Comparison of ENCODE assay signal across 11 cellular contexts in the genomic region with DNA sequence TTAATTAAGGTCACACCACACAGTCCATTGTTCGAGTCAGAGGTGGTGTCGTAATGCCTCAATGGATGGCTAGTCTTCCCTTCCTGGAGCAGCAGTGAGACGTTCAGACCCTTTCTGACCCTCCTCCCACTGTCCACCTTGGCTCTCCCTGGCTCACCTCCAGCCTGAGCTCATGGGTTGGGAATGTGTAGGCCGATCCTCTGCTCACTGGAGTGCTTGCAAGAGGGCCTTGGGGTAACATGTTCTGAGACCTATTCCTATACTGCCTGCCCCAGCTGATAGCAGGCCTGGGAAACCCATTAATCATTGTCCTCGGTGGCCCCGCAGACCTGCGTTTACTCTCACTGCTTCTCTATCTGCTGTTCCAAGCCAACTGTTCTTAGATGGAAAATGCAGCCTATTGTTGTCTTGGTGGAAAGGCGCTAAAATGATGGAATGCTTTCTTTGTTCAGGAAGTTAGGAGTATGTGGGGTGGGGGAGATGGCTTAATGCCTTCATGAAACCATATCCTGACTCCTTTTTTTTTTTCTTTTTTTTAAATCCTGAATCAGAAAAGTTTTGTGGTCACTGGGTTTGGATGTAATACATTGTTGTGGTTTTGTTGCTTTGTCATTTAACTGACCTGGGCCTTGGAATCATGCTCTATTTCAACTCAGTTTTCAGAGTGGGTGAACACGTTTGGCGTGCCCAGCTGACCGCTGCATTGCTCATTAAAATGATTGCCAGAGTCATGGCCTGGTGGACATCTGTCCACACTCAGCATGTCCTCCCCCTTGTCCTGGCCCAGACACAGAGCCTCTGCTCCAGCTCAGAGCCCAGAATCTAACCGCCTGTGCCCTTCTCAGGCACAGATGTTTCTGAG.
DNase-seq lines count a peak whose midpoint lies in the region; ATAC-seq and TF ChIP-seq lines count a peak whose summit lies in the region.
"Had no signal": no experiment of that assay in that cellular context is flagged by ENCODE, and none has a peak within 500 bp of the region (broad histone marks: within the 10 kb centered on the region; RNA-seq: fewer than 3 reads in every experiment).

No MANE protein-coding gene starts in this region.

- peak; percentile 63 for ATAC-seq in WTC11
- ATAC-seq in right cardiac atrium = peak; percentile 72 to 77
- no peak for ATAC-seq in GM18907 (IDR thresholded peaks at IDR 0.05; ENCODE audit: unreplicated experiment)

- H3K27me3 ChIP-seq in right cardiac atrium (ENCODE audit: control insufficient read depth, insufficient read depth) (no peaks in the 10 kb centered on the region), transverse colon (no peaks in the 10 kb centered on the region)
- H3K27me3 ChIP-seq: neutrophil had no signal

- TF ChIP-seq CTCF in WTC11 (IDR thresholded peaks at IDR 0.05) (no peak), transverse colon (IDR thresholded peaks at IDR 0.05) (no peak)

- in situ Hi-C loops in transverse colon (cut with MboI; ENCODE audit: low pct_ligation_motif_present in 1 of 4, low pct_unique_long_range_greater_than_20kb in 1 of 4, low sequenced_read_pairs in 3 of 4) = no loop called here

- no peaks in the 10 kb centered on the region for H3K4me1 Mint-ChIP-seq in WTC11

- intact Hi-C loops in right cardiac atrium (cut with DNase I) = no loop called here
- intact Hi-C loops in transverse colon (cut with DNase I; ENCODE audit: low total_unique reads) = no loop called here
- intact Hi-C loops in posterior cingulate gyrus (cut with DNase I) = no loop called here

- H3K9me3 Mint-ChIP-seq in WTC11 = no peaks in the 10 kb centered on the region

- CTCF ChIA-PET in WTC11 (lab: Charles Lee) = no interaction called here

- no peaks in the 10 kb centered on the region for H3K36me3 ChIP-seq in transverse colon
- H3K36me3 ChIP-seq: neutrophil had no signal

- DNase-seq in NCI-H2107 treated with DMSO at 0.1 percent for 48 hours (lab: John Stamatoyannopoulos, UW; ENCODE audit: unreplicated experiment) (peak; percentile 34), NCI-H2107 (lab: John Stamatoyannopoulos, UW) (no peak), WTC11 (ENCODE audit: low spot score) (no peak), right cardiac atrium (peak in 2 of 3 donors; percentile 59 to 80), transverse colon (no peak), NCI-H1048 (lab: John Stamatoyannopoulos, UW) (no peak), posterior cingulate gyrus (no peak)
- DNase-seq: activated CD8-positive, alpha-beta memory T cell treated with anti-CD3 and anti-CD28 coated beads, Interleukin-2, amount 50 U/mL, for 48 hours had no signal

- H3K4me3 Mint-ChIP-seq in WTC11 = no peak overlapping the region

- peak overlapping the region; percentile 96 for H3K27ac ChIP-seq in right cardiac atrium (ENCODE audit: low read length)
- peak overlapping the region; percentile 6 to 67 (median 56) for H3K27ac ChIP-seq in transverse colon
- H3K27ac ChIP-seq: C4-2B, neutrophil had no signal

- no peaks in the 10 kb centered on the region for H3K27me3 Mint-ChIP-seq in WTC11 (ENCODE audit: low read depth)

- H3K27ac Mint-ChIP-seq in WTC11 = no peak overlapping the region; the same call in 1 of the 2 replicates

- no peak for TF ChIP-seq POLR2A in transverse colon (IDR thresholded peaks at IDR 0.05)

- TF ChIP-seq EP300 in transverse colon (IDR thresholded peaks at IDR 0.05; ENCODE audit: low read depth) = no peak

- H3K36me3 Mint-ChIP-seq in WTC11 = no peaks in the 10 kb centered on the region

- WGBS in right cardiac atrium = 22% methylated on average over 12 of the region's 12 CpGs
- WGBS in transverse colon (ENCODE audit: low coverage in 1 of 2), 2 donors = 67 to 71% methylated on average over 6 to 12 of the region's 12 CpGs

- POLR2A ChIA-PET in WTC11 (lab: Charles Lee) = no interaction called here

- H3K4me1 ChIP-seq in right cardiac atrium (ENCODE audit: control insufficient read depth, insufficient read depth, low read length) (peaks cover 19% of the 10 kb centered on the region), transverse colon (peaks cover 10 to 45% (median 22%) of the 10 kb centered on the region in 4 donors)

- no peak overlapping the region for H3K4me3 ChIP-seq in right cardiac atrium (ENCODE audit: low read length)
- no peak overlapping the region for H3K4me3 ChIP-seq in transverse colon

- H3K9me3 ChIP-seq in right cardiac atrium (ENCODE audit: control insufficient read depth, low read length) (no peaks in the 10 kb centered on the region), transverse colon (no peaks in the 10 kb centered on the region)
- H3K9me3 ChIP-seq: neutrophil had no signal

TF ChIP-seq in WTC11, 78 proteins besides CTCF, POLR2A, EP300 and RAD21:
- no peak for TF ChIP-seq ATF3 (CRISPR knock-in tag; conservative IDR thresholded peaks at IDR 0.05)
- no peak for TF ChIP-seq ZNF219 (CRISPR knock-in tag; IDR thresholded peaks at IDR 0.05; ENCODE audit: borderline replicate concordance)
- no peak for TF ChIP-seq ZNF263 (CRISPR knock-in tag; IDR thresholded peaks at IDR 0.05; ENCODE audit: low read depth)
- TF ChIP-seq ZNF423 (CRISPR knock-in tag; IDR thresholded peaks at IDR 0.05) = no peak
- TF ChIP-seq, protein P1, sequence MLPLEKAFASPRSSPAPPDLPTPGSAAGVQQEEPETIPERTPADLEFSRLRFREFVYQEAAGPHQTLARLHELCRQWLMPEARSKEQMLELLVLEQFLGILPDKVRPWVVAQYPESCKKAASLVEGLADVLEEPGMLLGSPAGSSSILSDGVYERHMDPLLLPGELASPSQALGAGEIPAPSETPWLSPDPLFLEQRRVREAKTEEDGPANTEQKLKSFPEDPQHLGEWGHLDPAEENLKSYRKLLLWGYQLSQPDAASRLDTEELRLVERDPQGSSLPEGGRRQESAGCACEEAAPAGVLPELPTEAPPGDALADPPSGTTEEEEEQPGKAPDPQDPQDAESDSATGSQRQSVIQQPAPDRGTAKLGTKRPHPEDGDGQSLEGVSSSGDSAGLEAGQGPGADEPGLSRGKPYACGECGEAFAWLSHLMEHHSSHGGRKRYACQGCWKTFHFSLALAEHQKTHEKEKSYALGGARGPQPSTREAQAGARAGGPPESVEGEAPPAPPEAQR (CRISPR knock-in tag; IDR thresholded peaks at IDR 0.05) = no peak
- TF ChIP-seq, protein P2, sequence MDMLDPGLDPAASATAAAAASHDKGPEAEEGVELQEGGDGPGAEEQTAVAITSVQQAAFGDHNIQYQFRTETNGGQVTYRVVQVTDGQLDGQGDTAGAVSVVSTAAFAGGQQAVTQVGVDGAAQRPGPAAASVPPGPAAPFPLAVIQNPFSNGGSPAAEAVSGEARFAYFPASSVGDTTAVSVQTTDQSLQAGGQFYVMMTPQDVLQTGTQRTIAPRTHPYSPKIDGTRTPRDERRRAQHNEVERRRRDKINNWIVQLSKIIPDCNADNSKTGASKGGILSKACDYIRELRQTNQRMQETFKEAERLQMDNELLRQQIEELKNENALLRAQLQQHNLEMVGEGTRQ (CRISPR knock-in tag; IDR thresholded peaks at IDR 0.05) = no peak
- TF ChIP-seq ZBTB43 (CRISPR knock-in tag; IDR thresholded peaks at IDR 0.05) = no peak
- no peak for TF ChIP-seq ZNF232 (CRISPR knock-in tag; IDR thresholded peaks at IDR 0.05)
- no peak for TF ChIP-seq PRRX2 (CRISPR knock-in tag; IDR thresholded peaks at IDR 0.05)
- TF ChIP-seq, protein P3, sequence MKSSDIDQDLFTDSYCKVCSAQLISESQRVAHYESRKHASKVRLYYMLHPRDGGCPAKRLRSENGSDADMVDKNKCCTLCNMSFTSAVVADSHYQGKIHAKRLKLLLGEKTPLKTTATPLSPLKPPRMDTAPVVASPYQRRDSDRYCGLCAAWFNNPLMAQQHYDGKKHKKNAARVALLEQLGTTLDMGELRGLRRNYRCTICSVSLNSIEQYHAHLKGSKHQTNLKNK (CRISPR knock-in tag; IDR thresholded peaks at IDR 0.05) = no peak
- TF ChIP-seq MYBL2 (CRISPR knock-in tag; IDR thresholded peaks at IDR 0.05) = no peak
- no peak for TF ChIP-seq ATF6 (CRISPR knock-in tag; IDR thresholded peaks at IDR 0.05)
TF ChIP-seq in WTC11: peak in this region for 0.

Comparison
In these comparisons a context has a peak if more than half of its experiments do, and no peak if none do; other contexts are left out.
1. DNase-seq: peak in NCI-H2107 treated with DMSO at 0.1 percent for 48 hours (single experiment) and right cardiac atrium (2 of 3); none in NCI-H2107 (single experiment), WTC11 (single experiment), transverse colon (single experiment), NCI-H1048 (single experiment) and posterior cingulate gyrus (0 of 10).